ENCODE assay signal across 8 cellular contexts in genomic region chr12:122753213-122753571, GRCh38. TPM values are rescaled to one million over a fixed set of nuclear protein-coding genes. Genes with fewer than 3 reads are reported as not detected.
A peak's percentile ranks its signal among the peaks of the same experiment; 100 is the strongest.
DNase-seq lines count a peak whose midpoint lies in the region; ATAC-seq, FAIRE-seq and TF ChIP-seq lines count a peak whose summit lies in the region.

No MANE protein-coding gene starts in this region.

- H3K9me3 ChIP-seq in CD4-positive, CD25-positive, alpha-beta regulatory T cell (ENCODE audit: control insufficient read depth in 2 of 2, low read length in 2 of 2) = no peaks in the 10 kb centered on the region
- no peaks in the 10 kb centered on the region for H3K9me3 ChIP-seq in HUES64 (ENCODE audit: insufficient read depth, low read depth, low read length)
- no peaks in the 10 kb centered on the region for H3K9me3 ChIP-seq in K562 (replicated peaks; ENCODE audit: control insufficient read depth, insufficient read depth, low read depth, low read length)
- H3K9me3 ChIP-seq in lower lobe of right lung = no peaks in the 10 kb centered on the region
- H3K9me3 ChIP-seq in uterus = no peaks in the 10 kb centered on the region

- H3K4me1 Mint-ChIP-seq in CD4-positive, CD25-positive, alpha-beta regulatory T cell = peaks cover 20 to 66% (median 45%) of the 10 kb centered on the region in 4 donors

- 1% methylated on average over 7 of the region's 8 CpGs for WGBS in HUES64
- WGBS in K562 (ENCODE audit: insufficient coverage, low coverage, missing lambda C conversion rate) = 0% methylated on average over 8 of the region's 8 CpGs

- CTCF ChIA-PET in K562 (lab: Yijun Ruan, JAX; ENCODE audit: low intra/inter-chr PET ratio) = interaction anchor here (1.4 to 4.1 kb wide), 2 partner anchors 113 to 116 kb away, joined by 5 to 61 read pairs; no protein-coding TSS in a partner anchor

- TF ChIP-seq POLR2A in K562 (conservative IDR thresholded peaks at IDR 0.05) = no peak
- TF ChIP-seq POLR2A in uterus (IDR thresholded peaks at IDR 0.05) = no peak

- H3K9me1 ChIP-seq in K562 (ENCODE audit: control insufficient read depth, insufficient read depth, low read length) = no peaks in the 10 kb centered on the region

- intact Hi-C loops in K562 (cut with micrococcal nuclease) = loop anchor here (10.0 kb wide), 1 partner anchor 358 kb away; no protein-coding TSS in a partner anchor
- intact Hi-C loops in lower lobe of right lung (cut with DNase I) = loop anchor here (10.0 kb wide), 1 partner anchor 118 kb away; no protein-coding TSS in a partner anchor
- intact Hi-C loops in uterus (cut with DNase I; ENCODE audit: low total_unique reads) = no loop called here

- DNase-seq in CD4-positive, CD25-positive, alpha-beta regulatory T cell = no peak
- DNase-seq in K562 (ENCODE audit: extremely low read depth in 1 of 4, low spot score in 3 of 4) = no peak
- no peak for DNase-seq in lower lobe of right lung
- no peak for DNase-seq in uterus
- no peak for DNase-seq in cerebellar cortex (ENCODE audit: low spot score)
- no peak for DNase-seq in NCI-H82 (lab: John Stamatoyannopoulos, UW)

- peak overlapping the region; percentile 84 for H3K27ac ChIP-seq in CD4-positive, CD25-positive, alpha-beta regulatory T cell (ENCODE audit: insufficient read depth, low read length, poor library complexity, severe bottlenecking)
- peak overlapping the region; percentile 84 for H3K27ac ChIP-seq in HUES64 (ENCODE audit: low read depth, low read length)
- peak overlapping the region; percentile 87 for H3K27ac ChIP-seq in K562 (ENCODE audit: extremely low read depth, low read depth, low read length)
- H3K27ac ChIP-seq in lower lobe of right lung = peak overlapping the region; percentile 87
- peak overlapping the region; percentile 84 for H3K27ac ChIP-seq in uterus

- H3K27me3 ChIP-seq in CD4-positive, CD25-positive, alpha-beta regulatory T cell (ENCODE audit: control insufficient read depth, insufficient read depth, low read length) = no peaks in the 10 kb centered on the region
- H3K27me3 ChIP-seq in HUES64 (ENCODE audit: insufficient read depth, low read length) (no peaks in the 10 kb centered on the region), K562 (ENCODE audit: control insufficient read depth in 2 of 2, insufficient read depth in 2 of 2, low read length in 2 of 2) (no peaks in the 10 kb centered on the region), lower lobe of right lung (ENCODE audit: low read depth) (no peaks in the 10 kb centered on the region), uterus (no peaks in the 10 kb centered on the region)

- no peak for TF ChIP-seq EP300 in K562 (IDR thresholded peaks at IDR 0.05; ENCODE audit: low read length)

- no peaks in the 10 kb centered on the region for H3K9me3 Mint-ChIP-seq in CD4-positive, CD25-positive, alpha-beta regulatory T cell

- peaks cover 32% of the 10 kb centered on the region for H3K36me3 ChIP-seq in CD4-positive, CD25-positive, alpha-beta regulatory T cell (ENCODE audit: control insufficient read depth, insufficient read depth, low read length)
- H3K36me3 ChIP-seq in HUES64 (ENCODE audit: insufficient read depth, low read length) = peaks cover 46% of the 10 kb centered on the region
- peaks cover 45% of the 10 kb centered on the region for H3K36me3 ChIP-seq in K562 (ENCODE audit: control insufficient read depth, insufficient read depth, low read length)
- H3K36me3 ChIP-seq in lower lobe of right lung = peaks cover 44% of the 10 kb centered on the region
- no peaks in the 10 kb centered on the region for H3K36me3 ChIP-seq in uterus

- H3K4me2 ChIP-seq in K562 (ENCODE audit: insufficient read depth, low read length) = peak overlapping the region; percentile 99

- ATAC-seq in CD4-positive, CD25-positive, alpha-beta regulatory T cell (ENCODE audit: low read depth in 2 of 2) = no peak
- ATAC-seq in K562 (peak; percentile 6), lower lobe of right lung (peak in 1 of 2 donors; percentile 3), GM19023 (IDR thresholded peaks at IDR 0.05; ENCODE audit: unreplicated experiment) (no peak)

- no peak for TF ChIP-seq RAD21 in K562 (CRISPR knock-in tag; conservative IDR thresholded peaks at IDR 0.05 in 1 of 2, IDR thresholded peaks at IDR 0.05 in 1 of 2)

- BruUV-seq in K562 (replicated peaks; lab: Mats Ljungman, UMichigan) = no TSS peak

- POLR2A ChIA-PET in K562 (lab: Yijun Ruan, JAX) = interaction anchor here (0.5 to 1.6 kb wide), 8 partner anchors 9 to 550 kb away, joined by 3 to 6 read pairs (median 3); partner anchors contain the start of genes B3GNT4 and OGFOD2

- FAIRE-seq in K562 (lab: Jason Lieb, UNC) = no peak

- TF ChIP-seq CTCF in K562 (IDR thresholded peaks at IDR 0.05 in 2 of 3, conservative IDR thresholded peaks at IDR 0.05 in 1 of 3; ENCODE audit: insufficient read depth in 2 of 3, low read depth in 1 of 3, low read length in 3 of 3) (no peak), lower lobe of right lung (IDR thresholded peaks at IDR 0.05) (no peak), uterus (IDR thresholded peaks at IDR 0.05) (no peak)

- H3K9ac ChIP-seq in HUES64 (ENCODE audit: low read depth, low read length) (peak overlapping the region; percentile 97), K562 (ENCODE audit: insufficient read depth in 1 of 2, low read depth in 2 of 2, low read length in 2 of 2) (peak overlapping the region; percentile 97 to 98)

- peak overlapping the region; percentile 93 for H2AFZ ChIP-seq in K562 (ENCODE audit: low read depth, low read length)

- in situ Hi-C loops in K562 (cut with MboI) = loop anchor here (5.0 kb wide), 1 partner anchor 116 kb away; no protein-coding TSS in a partner anchor

- peak overlapping the region; percentile 83 to 99 (median 97) for H3K27ac Mint-ChIP-seq in CD4-positive, CD25-positive, alpha-beta regulatory T cell

- H3K79me2 ChIP-seq in K562 (ENCODE audit: control insufficient read depth, insufficient read depth, low read length) = peaks cover 45% of the 10 kb centered on the region

- H3K4me3 ChIP-seq in CD4-positive, CD25-positive, alpha-beta regulatory T cell (ENCODE audit: low read depth, low read length) = peak overlapping the region; percentile 82
- peak overlapping the region; percentile 95 for H3K4me3 ChIP-seq in HUES64 (ENCODE audit: low read length)
- H3K4me3 ChIP-seq in K562 = peak overlapping the region; percentile 77
- H3K4me3 ChIP-seq in lower lobe of right lung = peak overlapping the region; percentile 71
- peak overlapping the region; percentile 87 to 90 for H3K4me3 ChIP-seq in uterus

- no peaks in the 10 kb centered on the region; the same call in 1 of the 2 replicates for H4K20me1 ChIP-seq in K562 (replicated peaks; ENCODE audit: control insufficient read depth, insufficient read depth, low read length)

- H3K4me1 ChIP-seq in CD4-positive, CD25-positive, alpha-beta regulatory T cell (ENCODE audit: control insufficient read depth, insufficient read depth, low read length, poor library complexity, severe bottlenecking) = peaks cover 25% of the 10 kb centered on the region
- H3K4me1 ChIP-seq in HUES64 (ENCODE audit: insufficient read depth, low read length) = peaks cover 11% of the 10 kb centered on the region; the same call in 1 of the 2 replicates
- H3K4me1 ChIP-seq in K562 (replicated peaks in 1 of 2; ENCODE audit: control insufficient read depth in 2 of 2, insufficient read depth in 2 of 2, low read length in 2 of 2) = peaks cover 31 to 33% of the 10 kb centered on the region in 2 experiments; a peak in 4 of 5 replicates
- H3K4me1 ChIP-seq in lower lobe of right lung = peaks cover 19% of the 10 kb centered on the region
- H3K4me1 ChIP-seq in uterus = no peaks in the 10 kb centered on the region

- H3K36me3 Mint-ChIP-seq in CD4-positive, CD25-positive, alpha-beta regulatory T cell = peaks cover 30% of the 10 kb centered on the region

- H3K4me3 Mint-ChIP-seq in CD4-positive, CD25-positive, alpha-beta regulatory T cell = peak overlapping the region; percentile 91 to 98 (median 96)

- no peaks in the 10 kb centered on the region for H3K27me3 Mint-ChIP-seq in CD4-positive, CD25-positive, alpha-beta regulatory T cell

RNA-seq across cellular contexts. Expression of gene DENR, which starts 0.6 kb away (rescaled TPM):
- total RNA-seq in CD4-positive, CD25-positive, alpha-beta regulatory T cell = 32.7 TPM
- 10 to 100 TPM; 60.8 to 72.0 (median 64.7) TPM for polyA plus RNA-seq in CD4-positive, CD25-positive, alpha-beta regulatory T cell
- 63.2 TPM for polyA plus RNA-seq in HUES64 (2013, experiment 1 of 2)
- polyA plus RNA-seq in HUES64 (2013, experiment 2 of 2) = 59.1 TPM
- 39.3 and 99.2 TPM in 2 replicates for total RNA-seq in K562 (2011; cell fraction: chromatin; rRNA removed; ENCODE audit: low replicate concordance)
- 17.0 and 22.5 TPM in 2 replicates for total RNA-seq in K562 (2011; cell fraction: nucleolus; rRNA removed)
- total RNA-seq in K562 (2011; cell fraction: nucleoplasm; rRNA removed) = 52.9 and 88.5 TPM in 2 replicates
- total RNA-seq in K562 (2014; rRNA removed) = 46.5 and 54.7 TPM in 2 replicates
- 71.1 and 83.0 TPM in 2 replicates for total RNA-seq in K562 (2014; rRNA removed; fragmentation: Illumina TruSeq; extraction: Trizol)
- total RNA-seq in K562 (2015; rRNA removed; fragmentation: Illumina TruSeq; extraction: Trizol) = 64.1 and 70.7 TPM in 2 replicates
- 54.7 and 59.4 TPM in 2 replicates for total RNA-seq in K562 (2021)
- polyA plus RNA-seq in K562 (2011; rRNA removed) = 35.5 and 54.6 TPM in 2 replicates
- 22.2 and 28.2 TPM in 2 replicates for polyA plus RNA-seq in K562 (2011; cell fraction: cytosol; rRNA removed)
- polyA plus RNA-seq in K562 (2011; cell fraction: nucleus; rRNA removed) = 12.6 and 12.7 TPM in 2 replicates
- polyA plus RNA-seq in K562 (2012) = 47.9 and 56.1 TPM in 2 replicates
- polyA plus RNA-seq in K562 (2014; fragmentation: Illumina TruSeq; extraction: Trizol) = 73.4 and 77.4 TPM in 2 replicates
- 10 to 100 TPM; 32.5 to 40.1 TPM for polyA plus RNA-seq in K562 (2014; fragmentation: Nextera tagmentation; extraction: Ambion mirVana)
- polyA plus RNA-seq in K562 (2014; rRNA removed) = 62.6 and 70.1 TPM in 2 replicates
- 32.6 and 35.9 TPM in 2 replicates for polyA minus RNA-seq in K562 (2011; rRNA and poly(A)+ RNA removed)
- 14.2 and 17.3 TPM in 2 replicates for polyA minus RNA-seq in K562 (2011; cell fraction: cytosol; rRNA and poly(A)+ RNA removed)
- polyA minus RNA-seq in K562 (2011; cell fraction: nucleus; rRNA and poly(A)+ RNA removed) = 17.5 and 23.9 TPM in 2 replicates
- total RNA-seq in lower lobe of right lung = 30.9 TPM
- total RNA-seq in uterus = 10 to 100 TPM; 13.1 to 50.0 (median 33.8) TPM

RNA-seq across cellular contexts. Expression of gene CCDC62, which starts 21.2 kb away (rescaled TPM):
- total RNA-seq in CD4-positive, CD25-positive, alpha-beta regulatory T cell = 0.69 TPM
- under 1 TPM; 0.15 to 0.46 (median 0.28) TPM for polyA plus RNA-seq in CD4-positive, CD25-positive, alpha-beta regulatory T cell
- polyA plus RNA-seq in HUES64 (2013, experiment 1 of 2) = 0.10 TPM
- polyA plus RNA-seq in HUES64 (2013, experiment 2 of 2) = 0.32 TPM
- 2.5 and 7.2 TPM in 2 replicates for total RNA-seq in K562 (2011; cell fraction: chromatin; rRNA removed; ENCODE audit: low replicate concordance)
- total RNA-seq in K562 (2011; cell fraction: nucleolus; rRNA removed) = 0.67 and 1.7 TPM in 2 replicates
- total RNA-seq in K562 (2011; cell fraction: nucleoplasm; rRNA removed) = 1.9 and 3.3 TPM in 2 replicates
- total RNA-seq in K562 (2014; rRNA removed) = 0.49 and 1.0 TPM in 2 replicates
- 1.4 and 1.6 TPM in 2 replicates for total RNA-seq in K562 (2014; rRNA removed; fragmentation: Illumina TruSeq; extraction: Trizol)
- total RNA-seq in K562 (2015; rRNA removed; fragmentation: Illumina TruSeq; extraction: Trizol) = 1.1 and 1.4 TPM in 2 replicates
- total RNA-seq in K562 (2021) = 0.74 and 0.75 TPM in 2 replicates
- polyA plus RNA-seq in K562 (2011; rRNA removed) = 0.78 and 0.91 TPM in 2 replicates
- polyA plus RNA-seq in K562 (2011; cell fraction: cytosol; rRNA removed) = 0.10 and 0.24 TPM in 2 replicates
- polyA plus RNA-seq in K562 (2011; cell fraction: nucleus; rRNA removed) = 0.88 and 1.1 TPM in 2 replicates
- polyA plus RNA-seq in K562 (2012) = 0.25 and 1.00 TPM in 2 replicates
- 0.33 and 0.65 TPM in 2 replicates for polyA plus RNA-seq in K562 (2014; fragmentation: Illumina TruSeq; extraction: Trizol)
- under 1 TPM; 0.03 to 0.25 TPM for polyA plus RNA-seq in K562 (2014; fragmentation: Nextera tagmentation; extraction: Ambion mirVana)
- 0.38 and 0.94 TPM in 2 replicates for polyA plus RNA-seq in K562 (2014; rRNA removed)
- 3.4 and 5.4 TPM in 2 replicates for polyA minus RNA-seq in K562 (2011; rRNA and poly(A)+ RNA removed)
- polyA minus RNA-seq in K562 (2011; cell fraction: cytosol; rRNA and poly(A)+ RNA removed) = 1.3 and 2.1 TPM in 2 replicates
- 0.81 and 1.6 TPM in 2 replicates for polyA minus RNA-seq in K562 (2011; cell fraction: nucleus; rRNA and poly(A)+ RNA removed)
- 0.44 TPM for total RNA-seq in lower lobe of right lung
- 1 to 10 TPM in 2 of 4 donors, under 1 TPM in 2; 0.26 to 2.4 (median 1.1) TPM for total RNA-seq in uterus

RNA-seq across cellular contexts. Expression of gene HCAR1, which starts 22.5 kb away (rescaled TPM):
- total RNA-seq in CD4-positive, CD25-positive, alpha-beta regulatory T cell = not detected
- polyA plus RNA-seq in CD4-positive, CD25-positive, alpha-beta regulatory T cell = not detected
- polyA plus RNA-seq in HUES64 (2013, experiment 1 of 2) = not detected
- not detected for polyA plus RNA-seq in HUES64 (2013, experiment 2 of 2)
- total RNA-seq in K562 (2011; cell fraction: chromatin; rRNA removed; ENCODE audit: low replicate concordance) = not detected in 2 replicates
- not detected in 2 replicates for total RNA-seq in K562 (2011; cell fraction: nucleolus; rRNA removed)
- not detected in 2 replicates for total RNA-seq in K562 (2011; cell fraction: nucleoplasm; rRNA removed)
- total RNA-seq in K562 (2014; rRNA removed) (not detected in 2 replicates), K562 (2014; rRNA removed; fragmentation: Illumina TruSeq; extraction: Trizol) (not detected in 2 replicates), K562 (2015; rRNA removed; fragmentation: Illumina TruSeq; extraction: Trizol) (not detected in 2 replicates), K562 (2021) (not detected in 2 replicates), lower lobe of right lung (1.6 TPM), uterus (1 to 10 TPM in 1 of 4 donors, under 1 TPM in 1, not detected in 2; 0.18 to 3.3 TPM)
- polyA plus RNA-seq in K562 (2011; rRNA removed) (not detected in 2 replicates), K562 (2014; fragmentation: Illumina TruSeq; extraction: Trizol) (not detected in 2 replicates), K562 (2014; fragmentation: Nextera tagmentation; extraction: Ambion mirVana) (not detected), K562 (2014; rRNA removed) (not detected in 2 replicates)
- polyA plus RNA-seq in K562 (2011; cell fraction: cytosol; rRNA removed) = not detected in 2 replicates
- not detected in 2 replicates for polyA plus RNA-seq in K562 (2011; cell fraction: nucleus; rRNA removed)
- polyA plus RNA-seq in K562 (2012) = not detected in 2 replicates
- not detected in 2 replicates for polyA minus RNA-seq in K562 (2011; rRNA and poly(A)+ RNA removed)
- polyA minus RNA-seq in K562 (2011; cell fraction: cytosol; rRNA and poly(A)+ RNA removed) = not detected in 2 replicates
- polyA minus RNA-seq in K562 (2011; cell fraction: nucleus; rRNA and poly(A)+ RNA removed) = not detected in 2 replicates

RNA-seq across cellular contexts. Expression of gene HCAR3, which starts 36.6 kb away (rescaled TPM):
- total RNA-seq in CD4-positive, CD25-positive, alpha-beta regulatory T cell = not detected
- polyA plus RNA-seq in CD4-positive, CD25-positive, alpha-beta regulatory T cell = not detected
- not detected for polyA plus RNA-seq in HUES64 (2013, experiment 1 of 2)
- not detected for polyA plus RNA-seq in HUES64 (2013, experiment 2 of 2)
- total RNA-seq in K562 (2011; cell fraction: chromatin; rRNA removed; ENCODE audit: low replicate concordance) = not detected in 2 replicates
- total RNA-seq in K562 (2011; cell fraction: nucleolus; rRNA removed) = not detected in 2 replicates
- not detected in 2 replicates for total RNA-seq in K562 (2011; cell fraction: nucleoplasm; rRNA removed)
- total RNA-seq in K562 (2014; rRNA removed) = not detected in 2 replicates
- not detected in 2 replicates for total RNA-seq in K562 (2014; rRNA removed; fragmentation: Illumina TruSeq; extraction: Trizol)
- not detected in 2 replicates for total RNA-seq in K562 (2015; rRNA removed; fragmentation: Illumina TruSeq; extraction: Trizol)
- not detected in 2 replicates for total RNA-seq in K562 (2021)
- not detected in 2 replicates for polyA plus RNA-seq in K562 (2011; rRNA removed)
- polyA plus RNA-seq in K562 (2011; cell fraction: cytosol; rRNA removed) = not detected in 2 replicates
- not detected in 2 replicates for polyA plus RNA-seq in K562 (2011; cell fraction: nucleus; rRNA removed)
- not detected in 2 replicates for polyA plus RNA-seq in K562 (2012)
- polyA plus RNA-seq in K562 (2014; fragmentation: Illumina TruSeq; extraction: Trizol) = not detected in 2 replicates
- not detected for polyA plus RNA-seq in K562 (2014; fragmentation: Nextera tagmentation; extraction: Ambion mirVana)
- polyA plus RNA-seq in K562 (2014; rRNA removed) = not detected in 2 replicates
- polyA minus RNA-seq in K562 (2011; rRNA and poly(A)+ RNA removed) = not detected in 2 replicates
- polyA minus RNA-seq in K562 (2011; cell fraction: cytosol; rRNA and poly(A)+ RNA removed) = not detected in 2 replicates
- not detected in 2 replicates for polyA minus RNA-seq in K562 (2011; cell fraction: nucleus; rRNA and poly(A)+ RNA removed)
- 6.9 TPM for total RNA-seq in lower lobe of right lung
- total RNA-seq in uterus = not detected

RNA-seq across cellular contexts. Expression of gene HCAR2, which starts 50.0 kb away (rescaled TPM):
- total RNA-seq in CD4-positive, CD25-positive, alpha-beta regulatory T cell = not detected
- not detected for polyA plus RNA-seq in CD4-positive, CD25-positive, alpha-beta regulatory T cell
- not detected for polyA plus RNA-seq in HUES64 (2013, experiment 1 of 2)
- not detected for polyA plus RNA-seq in HUES64 (2013, experiment 2 of 2)
- not detected in 2 replicates for total RNA-seq in K562 (2011; cell fraction: chromatin; rRNA removed; ENCODE audit: low replicate concordance)
- total RNA-seq in K562 (2011; cell fraction: nucleolus; rRNA removed) = not detected in 2 replicates
- total RNA-seq in K562 (2011; cell fraction: nucleoplasm; rRNA removed) = not detected in 2 replicates
- not detected in 2 replicates for total RNA-seq in K562 (2014; rRNA removed)
- not detected in 2 replicates for total RNA-seq in K562 (2014; rRNA removed; fragmentation: Illumina TruSeq; extraction: Trizol)
- not detected in 2 replicates for total RNA-seq in K562 (2015; rRNA removed; fragmentation: Illumina TruSeq; extraction: Trizol)
- not detected in 2 replicates for total RNA-seq in K562 (2021)
- not detected in 2 replicates for polyA plus RNA-seq in K562 (2011; rRNA removed)
- not detected in 2 replicates for polyA plus RNA-seq in K562 (2011; cell fraction: cytosol; rRNA removed)
- not detected in 2 replicates for polyA plus RNA-seq in K562 (2011; cell fraction: nucleus; rRNA removed)
- not detected in 2 replicates for polyA plus RNA-seq in K562 (2012)
- not detected in 2 replicates for polyA plus RNA-seq in K562 (2014; fragmentation: Illumina TruSeq; extraction: Trizol)
- polyA plus RNA-seq in K562 (2014; fragmentation: Nextera tagmentation; extraction: Ambion mirVana) = not detected
- polyA plus RNA-seq in K562 (2014; rRNA removed) = not detected in 2 replicates
- not detected in 2 replicates for polyA minus RNA-seq in K562 (2011; rRNA and poly(A)+ RNA removed)
- not detected in 2 replicates for polyA minus RNA-seq in K562 (2011; cell fraction: cytosol; rRNA and poly(A)+ RNA removed)
- polyA minus RNA-seq in K562 (2011; cell fraction: nucleus; rRNA and poly(A)+ RNA removed) = not detected in 2 replicates
- total RNA-seq in lower lobe of right lung = 26.2 TPM
- not detected for total RNA-seq in uterus
